In genomic region chr13:100131863-100132574, GRCh38 we compare ENCODE assay signal across 1 cellular context.
TF ChIP-seq lines count a peak whose summit lies in the region.

No MANE protein-coding gene starts in this region.

TF ChIP-seq in HEK293, 187 proteins besides CTCF, POLR2A, EP300 and RAD21 (continued from another document and continues in another):
- no peak for TF ChIP-seq ZBTB44 (tag by site-specific recombination; IDR thresholded peaks at IDR 0.05)
- TF ChIP-seq ZNF184 (tag by site-specific recombination; IDR thresholded peaks at IDR 0.05): 0 out of 2 replicates have a peak, but pooled peaks have one; percentile 26
- no peak for TF ChIP-seq ZNF26 (tag by site-specific recombination; IDR thresholded peaks at IDR 0.05)
- TF ChIP-seq ZBTB48 (tag by site-specific recombination; IDR thresholded peaks at IDR 0.05): peak; percentile 79
- TF ChIP-seq ZNF624 (tag by site-specific recombination; IDR thresholded peaks at IDR 0.05): no peak
- TF ChIP-seq ZNF221 (tag by site-specific recombination; IDR thresholded peaks at IDR 0.05; ENCODE audit: borderline replicate concordance): no peak
- no peak for TF ChIP-seq SCRT1 (tag by site-specific recombination; IDR thresholded peaks at IDR 0.05; ENCODE audit: borderline replicate concordance)
- TF ChIP-seq ZNF449 (tag by site-specific recombination; IDR thresholded peaks at IDR 0.05): no peak
- TF ChIP-seq INSM2 (tag by site-specific recombination; IDR thresholded peaks at IDR 0.05): peak; percentile 61
- TF ChIP-seq ZNF37A (tag by site-specific recombination; IDR thresholded peaks at IDR 0.05): no peak
- TF ChIP-seq ZEB2 (tag by site-specific recombination; IDR thresholded peaks at IDR 0.05): peak; percentile 88
- peak; percentile 82 for TF ChIP-seq ZBTB11 (tag by site-specific recombination; conservative IDR thresholded peaks at IDR 0.05; ENCODE audit: low read depth)
- TF ChIP-seq ZNF248 (tag by site-specific recombination; IDR thresholded peaks at IDR 0.05): no peak
- peak; percentile 38; the same call in 1 of the 2 replicates for TF ChIP-seq TRIM28 (IDR thresholded peaks at IDR 0.05; ENCODE audit: borderline replicate concordance, low read length)
- TF ChIP-seq ZNF423 (tag by site-specific recombination; IDR thresholded peaks at IDR 0.05): no peak
- no peak for TF ChIP-seq TSHZ1 (tag by site-specific recombination; IDR thresholded peaks at IDR 0.05; ENCODE audit: borderline replicate concordance)
- TF ChIP-seq ZNF202 (tag by site-specific recombination; IDR thresholded peaks at IDR 0.05; ENCODE audit: borderline replicate concordance): no peak
- peak; percentile 95 for TF ChIP-seq SCRT2 (tag by site-specific recombination; IDR thresholded peaks at IDR 0.05)
- peak; percentile 83 for TF ChIP-seq ZNF366 (tag by site-specific recombination; conservative IDR thresholded peaks at IDR 0.05)
- no peak for TF ChIP-seq HOXA7 (CRISPR knock-in tag; IDR thresholded peaks at IDR 0.05; ENCODE audit: borderline replicate concordance)
- TF ChIP-seq GLI4 (tag by site-specific recombination; IDR thresholded peaks at IDR 0.05): no peak
- TF ChIP-seq, protein P1, sequence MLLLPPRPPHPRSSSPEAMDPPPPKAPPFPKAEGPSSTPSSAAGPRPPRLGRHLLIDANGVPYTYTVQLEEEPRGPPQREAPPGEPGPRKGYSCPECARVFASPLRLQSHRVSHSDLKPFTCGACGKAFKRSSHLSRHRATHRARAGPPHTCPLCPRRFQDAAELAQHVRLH (tag by site-specific recombination; IDR thresholded peaks at IDR 0.05): no peak
- TF ChIP-seq ZNF10 (tag by site-specific recombination; IDR thresholded peaks at IDR 0.05): no peak
- TF ChIP-seq YY2 (tag by site-specific recombination; IDR thresholded peaks at IDR 0.05): no peak
- no peak for TF ChIP-seq ZNF473 (tag by site-specific recombination; IDR thresholded peaks at IDR 0.05)
- TF ChIP-seq, protein P2, sequence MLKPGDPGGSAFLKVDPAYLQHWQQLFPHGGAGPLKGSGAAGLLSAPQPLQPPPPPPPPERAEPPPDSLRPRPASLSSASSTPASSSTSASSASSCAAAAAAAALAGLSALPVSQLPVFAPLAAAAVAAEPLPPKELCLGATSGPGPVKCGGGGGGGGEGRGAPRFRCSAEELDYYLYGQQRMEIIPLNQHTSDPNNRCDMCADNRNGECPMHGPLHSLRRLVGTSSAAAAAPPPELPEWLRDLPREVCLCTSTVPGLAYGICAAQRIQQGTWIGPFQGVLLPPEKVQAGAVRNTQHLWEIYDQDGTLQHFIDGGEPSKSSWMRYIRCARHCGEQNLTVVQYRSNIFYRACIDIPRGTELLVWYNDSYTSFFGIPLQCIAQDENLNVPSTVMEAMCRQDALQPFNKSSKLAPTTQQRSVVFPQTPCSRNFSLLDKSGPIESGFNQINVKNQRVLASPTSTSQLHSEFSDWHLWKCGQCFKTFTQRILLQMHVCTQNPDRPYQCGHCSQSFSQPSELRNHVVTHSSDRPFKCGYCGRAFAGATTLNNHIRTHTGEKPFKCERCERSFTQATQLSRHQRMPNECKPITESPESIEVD (tag by site-specific recombination; IDR thresholded peaks at IDR 0.05): no peak
- TF ChIP-seq, protein P3, sequence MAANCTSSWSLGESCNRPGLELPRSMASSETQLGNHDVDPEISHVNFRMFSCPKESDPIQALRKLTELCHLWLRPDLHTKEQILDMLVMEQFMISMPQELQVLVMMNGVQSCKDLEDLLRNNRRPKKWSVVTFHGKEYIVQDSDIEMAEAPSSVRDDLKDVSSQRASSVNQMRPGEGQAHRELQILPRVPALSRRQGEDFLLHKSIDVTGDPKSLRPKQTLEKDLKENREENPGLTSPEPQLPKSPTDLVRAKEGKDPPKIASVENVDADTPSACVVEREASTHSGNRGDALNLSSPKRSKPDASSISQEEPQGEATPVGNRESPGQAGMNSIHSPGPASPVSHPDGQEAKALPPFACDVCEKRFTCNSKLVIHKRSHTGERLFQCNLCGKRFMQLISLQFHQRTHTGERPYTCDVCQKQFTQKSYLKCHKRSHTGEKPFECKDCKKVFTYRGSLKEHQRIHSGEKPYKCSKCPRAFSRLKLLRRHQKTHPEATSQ (tag by site-specific recombination; IDR thresholded peaks at IDR 0.05): no peak
- TF ChIP-seq ZNF558 (tag by site-specific recombination; IDR thresholded peaks at IDR 0.05): 0 out of 2 replicates have a peak, but pooled peaks have one; percentile 38
- TF ChIP-seq ZNF654 (tag by site-specific recombination; IDR thresholded peaks at IDR 0.05; ENCODE audit: low read depth): no peak
- no peak for TF ChIP-seq ZNF623 (tag by site-specific recombination; IDR thresholded peaks at IDR 0.05)
- peak; percentile 81 for TF ChIP-seq SP7 (tag by site-specific recombination; IDR thresholded peaks at IDR 0.05)
- no peak for TF ChIP-seq ZNF302 (tag by site-specific recombination; IDR thresholded peaks at IDR 0.05; ENCODE audit: low read depth)
- TF ChIP-seq ZFHX2 (tag by site-specific recombination; conservative IDR thresholded peaks at IDR 0.05): no peak
- TF ChIP-seq ZNF175 (tag by site-specific recombination; IDR thresholded peaks at IDR 0.05): no peak
- TF ChIP-seq ZFP41 (tag by site-specific recombination; IDR thresholded peaks at IDR 0.05; ENCODE audit: borderline replicate concordance): no peak
- peak; percentile 18; the same call in 1 of the 2 replicates for TF ChIP-seq ZNF518A (tag by site-specific recombination; conservative IDR thresholded peaks at IDR 0.05; ENCODE audit: low read depth)
